In the genomic region with DNA sequence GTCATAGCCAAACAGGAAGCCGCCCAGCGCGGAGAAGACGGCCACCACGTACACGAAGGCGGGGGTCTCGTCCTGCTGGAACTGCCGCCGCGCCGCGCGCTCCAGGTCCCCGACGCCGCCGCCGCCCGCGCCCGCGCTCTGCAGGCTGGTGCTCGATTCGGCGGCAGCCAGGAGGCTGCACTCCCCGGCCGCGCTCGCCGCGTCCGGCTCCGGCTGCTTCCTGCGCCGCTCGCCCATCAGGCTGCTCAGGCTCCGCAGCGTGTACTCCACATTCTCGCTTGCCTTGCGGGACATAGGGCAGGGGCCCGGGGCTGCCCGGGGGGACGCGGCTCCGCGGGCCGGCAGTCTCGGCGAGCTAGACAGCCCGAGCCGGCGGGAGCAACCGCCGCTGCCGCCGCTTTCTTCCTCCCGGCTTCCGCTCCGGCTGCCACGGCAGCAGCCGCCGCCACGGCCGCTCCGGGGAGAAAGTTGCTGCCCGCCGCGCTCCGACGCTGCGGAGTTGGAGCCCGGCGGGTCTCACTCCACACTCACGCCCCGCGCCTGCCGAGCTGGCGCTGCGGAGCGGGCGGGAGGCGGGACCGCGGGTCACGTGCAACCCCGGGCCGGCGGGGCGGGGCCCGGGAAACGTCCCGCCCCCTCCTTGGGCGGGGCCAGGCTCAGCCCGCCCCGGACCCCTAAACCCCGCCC, we compare ENCODE assay signal across 1 cellular context.
TF ChIP-seq lines count a peak whose summit lies in the region.

A gene (minus strand): TSS at position 567 of the 687 bp plus-strand sequence. CDS start 273 bp downstream, at position 294.

TF ChIP-seq in GM12878, 131 proteins besides CTCF, POLR2A, EP300 and RAD21 (continued from another document):
- TF ChIP-seq, protein P1, sequence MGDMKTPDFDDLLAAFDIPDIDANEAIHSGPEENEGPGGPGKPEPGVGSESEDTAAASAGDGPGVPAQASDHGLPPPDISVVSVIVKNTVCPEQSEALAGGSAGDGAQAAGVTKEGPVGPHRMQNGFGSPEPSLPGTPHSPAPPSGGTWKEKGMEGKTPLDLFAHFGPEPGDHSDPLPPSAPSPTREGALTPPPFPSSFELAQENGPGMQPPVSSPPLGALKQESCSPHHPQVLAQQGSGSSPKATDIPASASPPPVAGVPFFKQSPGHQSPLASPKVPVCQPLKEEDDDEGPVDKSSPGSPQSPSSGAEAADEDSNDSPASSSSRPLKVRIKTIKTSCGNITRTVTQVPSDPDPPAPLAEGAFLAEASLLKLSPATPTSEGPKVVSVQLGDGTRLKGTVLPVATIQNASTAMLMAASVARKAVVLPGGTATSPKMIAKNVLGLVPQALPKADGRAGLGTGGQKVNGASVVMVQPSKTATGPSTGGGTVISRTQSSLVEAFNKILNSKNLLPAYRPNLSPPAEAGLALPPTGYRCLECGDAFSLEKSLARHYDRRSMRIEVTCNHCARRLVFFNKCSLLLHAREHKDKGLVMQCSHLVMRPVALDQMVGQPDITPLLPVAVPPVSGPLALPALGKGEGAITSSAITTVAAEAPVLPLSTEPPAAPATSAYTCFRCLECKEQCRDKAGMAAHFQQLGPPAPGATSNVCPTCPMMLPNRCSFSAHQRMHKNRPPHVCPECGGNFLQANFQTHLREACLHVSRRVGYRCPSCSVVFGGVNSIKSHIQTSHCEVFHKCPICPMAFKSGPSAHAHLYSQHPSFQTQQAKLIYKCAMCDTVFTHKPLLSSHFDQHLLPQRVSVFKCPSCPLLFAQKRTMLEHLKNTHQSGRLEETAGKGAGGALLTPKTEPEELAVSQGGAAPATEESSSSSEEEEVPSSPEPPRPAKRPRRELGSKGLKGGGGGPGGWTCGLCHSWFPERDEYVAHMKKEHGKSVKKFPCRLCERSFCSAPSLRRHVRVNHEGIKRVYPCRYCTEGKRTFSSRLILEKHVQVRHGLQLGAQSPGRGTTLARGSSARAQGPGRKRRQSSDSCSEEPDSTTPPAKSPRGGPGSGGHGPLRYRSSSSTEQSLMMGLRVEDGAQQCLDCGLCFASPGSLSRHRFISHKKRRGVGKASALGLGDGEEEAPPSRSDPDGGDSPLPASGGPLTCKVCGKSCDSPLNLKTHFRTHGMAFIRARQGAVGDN (IDR thresholded peaks at IDR 0.05): peak; percentile 33; the same call in 1 of the 2 replicates
- TF ChIP-seq, protein P2, sequence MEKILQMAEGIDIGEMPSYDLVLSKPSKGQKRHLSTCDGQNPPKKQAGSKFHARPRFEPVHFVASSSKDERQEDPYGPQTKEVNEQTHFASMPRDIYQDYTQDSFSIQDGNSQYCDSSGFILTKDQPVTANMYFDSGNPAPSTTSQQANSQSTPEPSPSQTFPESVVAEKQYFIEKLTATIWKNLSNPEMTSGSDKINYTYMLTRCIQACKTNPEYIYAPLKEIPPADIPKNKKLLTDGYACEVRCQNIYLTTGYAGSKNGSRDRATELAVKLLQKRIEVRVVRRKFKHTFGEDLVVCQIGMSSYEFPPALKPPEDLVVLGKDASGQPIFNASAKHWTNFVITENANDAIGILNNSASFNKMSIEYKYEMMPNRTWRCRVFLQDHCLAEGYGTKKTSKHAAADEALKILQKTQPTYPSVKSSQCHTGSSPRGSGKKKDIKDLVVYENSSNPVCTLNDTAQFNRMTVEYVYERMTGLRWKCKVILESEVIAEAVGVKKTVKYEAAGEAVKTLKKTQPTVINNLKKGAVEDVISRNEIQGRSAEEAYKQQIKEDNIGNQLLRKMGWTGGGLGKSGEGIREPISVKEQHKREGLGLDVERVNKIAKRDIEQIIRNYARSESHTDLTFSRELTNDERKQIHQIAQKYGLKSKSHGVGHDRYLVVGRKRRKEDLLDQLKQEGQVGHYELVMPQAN (conservative IDR thresholded peaks at IDR 0.05): peak; percentile 74
- TF ChIP-seq, protein P3, sequence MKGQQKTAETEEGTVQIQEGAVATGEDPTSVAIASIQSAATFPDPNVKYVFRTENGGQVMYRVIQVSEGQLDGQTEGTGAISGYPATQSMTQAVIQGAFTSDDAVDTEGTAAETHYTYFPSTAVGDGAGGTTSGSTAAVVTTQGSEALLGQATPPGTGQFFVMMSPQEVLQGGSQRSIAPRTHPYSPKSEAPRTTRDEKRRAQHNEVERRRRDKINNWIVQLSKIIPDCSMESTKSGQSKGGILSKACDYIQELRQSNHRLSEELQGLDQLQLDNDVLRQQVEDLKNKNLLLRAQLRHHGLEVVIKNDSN (IDR thresholded peaks at IDR 0.05; ENCODE audit: borderline replicate concordance, extremely low read length, insufficient read depth, low read depth, low read length): peak; percentile 85
- TF ChIP-seq DPF2 (IDR thresholded peaks at IDR 0.05) (peak; percentile 69), LARP7 (IDR thresholded peaks at IDR 0.05) (peak; percentile 80), RB1 (IDR thresholded peaks at IDR 0.05; ENCODE audit: borderline replicate concordance) (0 out of 2 replicates have a peak, but pooled peaks have one; percentile 50), SMARCA5 (IDR thresholded peaks at IDR 0.05) (peak; percentile 19; the same call in 1 of the 2 replicates), SP1 (IDR thresholded peaks at IDR 0.05; ENCODE audit: low read depth, low read length) (peak; percentile 71), BHLHE40 (IDR thresholded peaks at IDR 0.05; ENCODE audit: borderline replicate concordance in 1 of 2, low read depth in 2 of 2, low read length in 1 of 2) (peak; percentile 92 to 97)
